1 cellular context compared by ENCODE assay signal in the genomic region with DNA sequence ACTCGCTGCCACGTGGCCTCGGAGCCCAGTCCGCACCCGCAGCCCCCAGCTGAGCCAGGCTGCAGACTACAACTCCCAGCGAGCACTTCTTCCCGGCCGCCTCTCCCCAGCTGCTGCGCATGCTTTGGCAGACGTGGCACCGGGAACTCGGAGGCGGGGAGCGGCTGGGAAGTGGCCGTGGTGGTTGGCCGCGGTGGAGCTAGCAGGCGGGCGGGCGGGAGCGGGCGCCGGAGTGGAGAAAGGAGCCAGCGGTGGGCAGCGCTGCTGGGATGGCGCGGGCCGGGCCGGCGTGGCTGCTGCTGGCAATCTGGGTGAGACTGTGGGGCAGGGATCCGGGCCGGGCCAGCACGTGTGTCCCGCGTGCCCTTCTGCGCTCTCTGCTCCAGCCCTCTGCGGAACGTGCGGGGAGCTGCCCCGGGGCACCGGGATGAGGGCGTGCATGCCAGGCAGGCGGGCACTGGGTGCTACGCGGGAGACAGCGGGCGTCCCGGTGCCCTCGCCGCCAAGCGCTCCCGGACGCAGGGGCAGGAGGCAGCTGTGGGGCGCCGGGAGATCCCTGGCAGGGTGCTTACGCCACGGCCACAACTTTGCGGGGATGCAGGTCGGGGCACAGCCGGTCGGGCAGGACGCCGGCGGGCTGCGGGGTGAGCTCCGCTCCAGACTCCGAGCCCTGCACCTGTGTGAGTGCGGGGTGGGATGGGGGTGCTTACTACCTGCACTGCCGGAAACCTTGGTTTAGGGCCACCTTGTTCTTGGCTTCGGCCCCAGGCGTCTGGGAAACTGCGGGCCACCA.
TF ChIP-seq lines count a peak whose summit lies in the region.

A gene (plus strand): TSS at position 130 of the 793 bp plus-strand sequence. CDS start 140 bp downstream, at position 270.

TF ChIP-seq in HepG2, 621 proteins besides CTCF, POLR2A, EP300 and RAD21 (continued from another document and continues in another):
- TF ChIP-seq, protein P1, sequence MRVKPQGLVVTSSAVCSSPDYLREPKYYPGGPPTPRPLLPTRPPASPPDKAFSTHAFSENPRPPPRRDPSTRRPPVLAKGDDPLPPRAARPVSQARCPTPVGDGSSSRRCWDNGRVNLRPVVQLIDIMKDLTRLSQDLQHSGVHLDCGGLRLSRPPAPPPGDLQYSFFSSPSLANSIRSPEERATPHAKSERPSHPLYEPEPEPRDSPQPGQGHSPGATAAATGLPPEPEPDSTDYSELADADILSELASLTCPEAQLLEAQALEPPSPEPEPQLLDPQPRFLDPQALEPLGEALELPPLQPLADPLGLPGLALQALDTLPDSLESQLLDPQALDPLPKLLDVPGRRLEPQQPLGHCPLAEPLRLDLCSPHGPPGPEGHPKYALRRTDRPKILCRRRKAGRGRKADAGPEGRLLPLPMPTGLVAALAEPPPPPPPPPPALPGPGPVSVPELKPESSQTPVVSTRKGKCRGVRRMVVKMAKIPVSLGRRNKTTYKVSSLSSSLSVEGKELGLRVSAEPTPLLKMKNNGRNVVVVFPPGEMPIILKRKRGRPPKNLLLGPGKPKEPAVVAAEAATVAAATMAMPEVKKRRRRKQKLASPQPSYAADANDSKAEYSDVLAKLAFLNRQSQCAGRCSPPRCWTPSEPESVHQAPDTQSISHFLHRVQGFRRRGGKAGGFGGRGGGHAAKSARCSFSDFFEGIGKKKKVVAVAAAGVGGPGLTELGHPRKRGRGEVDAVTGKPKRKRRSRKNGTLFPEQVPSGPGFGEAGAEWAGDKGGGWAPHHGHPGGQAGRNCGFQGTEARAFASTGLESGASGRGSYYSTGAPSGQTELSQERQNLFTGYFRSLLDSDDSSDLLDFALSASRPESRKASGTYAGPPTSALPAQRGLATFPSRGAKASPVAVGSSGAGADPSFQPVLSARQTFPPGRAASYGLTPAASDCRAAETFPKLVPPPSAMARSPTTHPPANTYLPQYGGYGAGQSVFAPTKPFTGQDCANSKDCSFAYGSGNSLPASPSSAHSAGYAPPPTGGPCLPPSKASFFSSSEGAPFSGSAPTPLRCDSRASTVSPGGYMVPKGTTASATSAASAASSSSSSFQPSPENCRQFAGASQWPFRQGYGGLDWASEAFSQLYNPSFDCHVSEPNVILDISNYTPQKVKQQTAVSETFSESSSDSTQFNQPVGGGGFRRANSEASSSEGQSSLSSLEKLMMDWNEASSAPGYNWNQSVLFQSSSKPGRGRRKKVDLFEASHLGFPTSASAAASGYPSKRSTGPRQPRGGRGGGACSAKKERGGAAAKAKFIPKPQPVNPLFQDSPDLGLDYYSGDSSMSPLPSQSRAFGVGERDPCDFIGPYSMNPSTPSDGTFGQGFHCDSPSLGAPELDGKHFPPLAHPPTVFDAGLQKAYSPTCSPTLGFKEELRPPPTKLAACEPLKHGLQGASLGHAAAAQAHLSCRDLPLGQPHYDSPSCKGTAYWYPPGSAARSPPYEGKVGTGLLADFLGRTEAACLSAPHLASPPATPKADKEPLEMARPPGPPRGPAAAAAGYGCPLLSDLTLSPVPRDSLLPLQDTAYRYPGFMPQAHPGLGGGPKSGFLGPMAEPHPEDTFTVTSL (CRISPR knock-in tag; IDR thresholded peaks at IDR 0.05; ENCODE audit: borderline replicate concordance), result no peak
- TF ChIP-seq ZSCAN31 (CRISPR knock-in tag; IDR thresholded peaks at IDR 0.05; ENCODE audit: low read depth) (peak; percentile 90), JUND (CRISPR knock-in tag; IDR thresholded peaks at IDR 0.05) (0 out of 2 replicates have a peak, but pooled peaks have one; percentile 24), TCF12 (IDR thresholded peaks at IDR 0.05) (no peak), TCF12 (CRISPR knock-in tag; IDR thresholded peaks at IDR 0.05) (no peak), RFX5 (IDR thresholded peaks at IDR 0.05; ENCODE audit: low read depth, low read length) (no peak), ZNF333 (CRISPR knock-in tag; IDR thresholded peaks at IDR 0.05; ENCODE audit: borderline replicate concordance) (peak; percentile 61; the same call in 1 of the 2 replicates), ZKSCAN1 (IDR thresholded peaks at IDR 0.05; ENCODE audit: low read length) (no peak), ZNF138 (CRISPR knock-in tag; IDR thresholded peaks at IDR 0.05; ENCODE audit: low read depth) (peak; percentile 74), KDM6A (CRISPR knock-in tag; IDR thresholded peaks at IDR 0.05; ENCODE audit: low read depth) (no peak), HDAC6 (IDR thresholded peaks at IDR 0.05; ENCODE audit: low read depth, low read length) (no peak), REL (CRISPR knock-in tag; conservative IDR thresholded peaks at IDR 0.05) (0 out of 2 replicates have a peak, but pooled peaks have one; percentile 57), RBM22 (optimal IDR thresholded peaks at IDR 0.05; ENCODE audit: low read length) (no peak), ATF7-NPFF (CRISPR knock-in tag; IDR thresholded peaks at IDR 0.05; ENCODE audit: low read depth) (peak; percentile 53; the same call in 1 of the 2 replicates), ZNF30 (CRISPR knock-in tag; IDR thresholded peaks at IDR 0.05) (peak; percentile 80; the same call in 1 of the 2 replicates), ZNF713 (CRISPR knock-in tag; IDR thresholded peaks at IDR 0.05) (no peak), TBX2 (CRISPR knock-in tag; IDR thresholded peaks at IDR 0.05; ENCODE audit: borderline replicate concordance) (peak; percentile 97), ZNF569 (CRISPR knock-in tag; IDR thresholded peaks at IDR 0.05; ENCODE audit: borderline replicate concordance) (no peak), TBL1XR1 (IDR thresholded peaks at IDR 0.05; ENCODE audit: borderline replicate concordance, low read length, partially characterized antibody) (no peak), SP1 (IDR thresholded peaks at IDR 0.05) (no peak), SP1 (CRISPR knock-in tag; IDR thresholded peaks at IDR 0.05) (no peak; the same call in 1 of the 2 replicates), SMYD3 (CRISPR knock-in tag; IDR thresholded peaks at IDR 0.05) (no peak), ZBTB3 (CRISPR knock-in tag; IDR thresholded peaks at IDR 0.05; ENCODE audit: borderline replicate concordance, low read depth) (0 out of 2 replicates have a peak, but pooled peaks have one; percentile 78), ZNF570 (CRISPR knock-in tag; IDR thresholded peaks at IDR 0.05; ENCODE audit: borderline replicate concordance) (peak; percentile 67; the same call in 1 of the 2 replicates), ZBTB38 (CRISPR knock-in tag; IDR thresholded peaks at IDR 0.05) (peak; percentile 54), ZNF180 (CRISPR knock-in tag; IDR thresholded peaks at IDR 0.05; ENCODE audit: borderline replicate concordance, low read depth) (no peak), SMAD3 (CRISPR knock-in tag; IDR thresholded peaks at IDR 0.05) (0 out of 2 replicates have a peak, but pooled peaks have one; percentile 1)
- TF ChIP-seq, protein P2, sequence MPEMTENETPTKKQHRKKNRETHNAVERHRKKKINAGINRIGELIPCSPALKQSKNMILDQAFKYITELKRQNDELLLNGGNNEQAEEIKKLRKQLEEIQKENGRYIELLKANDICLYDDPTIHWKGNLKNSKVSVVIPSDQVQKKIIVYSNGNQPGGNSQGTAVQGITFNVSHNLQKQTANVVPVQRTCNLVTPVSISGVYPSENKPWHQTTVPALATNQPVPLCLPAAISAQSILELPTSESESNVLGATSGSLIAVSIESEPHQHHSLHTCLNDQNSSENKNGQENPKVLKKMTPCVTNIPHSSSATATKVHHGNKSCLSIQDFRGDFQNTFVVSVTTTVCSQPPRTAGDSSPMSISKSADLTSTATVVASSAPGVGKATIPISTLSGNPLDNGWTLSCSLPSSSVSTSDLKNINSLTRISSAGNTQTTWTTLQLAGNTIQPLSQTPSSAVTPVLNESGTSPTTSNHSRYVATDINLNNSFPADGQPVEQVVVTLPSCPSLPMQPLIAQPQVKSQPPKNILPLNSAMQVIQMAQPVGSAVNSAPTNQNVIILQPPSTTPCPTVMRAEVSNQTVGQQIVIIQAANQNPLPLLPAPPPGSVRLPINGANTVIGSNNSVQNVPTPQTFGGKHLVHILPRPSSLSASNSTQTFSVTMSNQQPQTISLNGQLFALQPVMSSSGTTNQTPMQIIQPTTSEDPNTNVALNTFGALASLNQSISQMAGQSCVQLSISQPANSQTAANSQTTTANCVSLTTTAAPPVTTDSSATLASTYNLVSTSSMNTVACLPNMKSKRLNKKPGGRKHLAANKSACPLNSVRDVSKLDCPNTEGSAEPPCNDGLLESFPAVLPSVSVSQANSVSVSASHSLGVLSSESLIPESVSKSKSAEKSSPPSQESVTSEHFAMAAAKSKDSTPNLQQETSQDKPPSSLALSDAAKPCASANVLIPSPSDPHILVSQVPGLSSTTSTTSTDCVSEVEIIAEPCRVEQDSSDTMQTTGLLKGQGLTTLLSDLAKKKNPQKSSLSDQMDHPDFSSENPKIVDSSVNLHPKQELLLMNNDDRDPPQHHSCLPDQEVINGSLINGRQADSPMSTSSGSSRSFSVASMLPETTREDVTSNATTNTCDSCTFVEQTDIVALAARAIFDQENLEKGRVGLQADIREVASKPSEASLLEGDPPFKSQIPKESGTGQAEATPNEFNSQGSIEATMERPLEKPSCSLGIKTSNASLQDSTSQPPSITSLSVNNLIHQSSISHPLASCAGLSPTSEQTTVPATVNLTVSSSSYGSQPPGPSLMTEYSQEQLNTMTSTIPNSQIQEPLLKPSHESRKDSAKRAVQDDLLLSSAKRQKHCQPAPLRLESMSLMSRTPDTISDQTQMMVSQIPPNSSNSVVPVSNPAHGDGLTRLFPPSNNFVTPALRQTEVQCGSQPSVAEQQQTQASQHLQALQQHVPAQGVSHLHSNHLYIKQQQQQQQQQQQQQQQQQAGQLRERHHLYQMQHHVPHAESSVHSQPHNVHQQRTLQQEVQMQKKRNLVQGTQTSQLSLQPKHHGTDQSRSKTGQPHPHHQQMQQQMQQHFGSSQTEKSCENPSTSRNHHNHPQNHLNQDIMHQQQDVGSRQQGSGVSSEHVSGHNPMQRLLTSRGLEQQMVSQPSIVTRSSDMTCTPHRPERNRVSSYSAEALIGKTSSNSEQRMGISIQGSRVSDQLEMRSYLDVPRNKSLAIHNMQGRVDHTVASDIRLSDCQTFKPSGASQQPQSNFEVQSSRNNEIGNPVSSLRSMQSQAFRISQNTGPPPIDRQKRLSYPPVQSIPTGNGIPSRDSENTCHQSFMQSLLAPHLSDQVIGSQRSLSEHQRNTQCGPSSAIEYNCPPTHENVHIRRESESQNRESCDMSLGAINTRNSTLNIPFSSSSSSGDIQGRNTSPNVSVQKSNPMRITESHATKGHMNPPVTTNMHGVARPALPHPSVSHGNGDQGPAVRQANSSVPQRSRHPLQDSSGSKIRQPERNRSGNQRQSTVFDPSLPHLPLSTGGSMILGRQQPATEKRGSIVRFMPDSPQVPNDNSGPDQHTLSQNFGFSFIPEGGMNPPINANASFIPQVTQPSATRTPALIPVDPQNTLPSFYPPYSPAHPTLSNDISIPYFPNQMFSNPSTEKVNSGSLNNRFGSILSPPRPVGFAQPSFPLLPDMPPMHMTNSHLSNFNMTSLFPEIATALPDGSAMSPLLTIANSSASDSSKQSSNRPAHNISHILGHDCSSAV (CRISPR knock-in tag; IDR thresholded peaks at IDR 0.05; ENCODE audit: borderline replicate concordance), result no peak
- TF ChIP-seq, protein P3, sequence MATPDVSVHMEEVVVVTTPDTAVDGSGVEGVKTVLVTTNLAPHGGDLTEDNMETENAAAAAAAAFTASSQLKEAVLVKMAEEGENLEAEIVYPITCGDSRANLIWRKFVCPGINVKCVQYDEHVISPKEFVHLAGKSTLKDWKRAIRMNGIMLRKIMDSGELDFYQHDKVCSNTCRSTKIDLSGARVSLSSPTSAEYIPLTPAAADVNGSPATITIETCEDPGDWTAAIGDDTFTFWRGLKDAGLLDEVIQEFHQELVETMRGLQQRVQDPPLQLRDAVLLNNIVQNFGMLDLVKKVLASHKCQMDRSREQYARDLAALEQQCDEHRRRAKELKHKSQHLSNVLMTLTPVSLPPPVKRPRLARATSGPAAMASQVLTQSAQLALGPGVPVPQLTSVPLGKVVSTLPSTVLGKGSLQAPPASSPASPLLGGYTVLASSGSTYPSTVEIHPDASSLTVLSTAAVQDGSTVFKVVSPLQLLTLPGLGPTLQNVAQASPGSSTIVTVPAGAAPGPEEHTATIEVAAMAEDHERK (CRISPR knock-in tag; IDR thresholded peaks at IDR 0.05; ENCODE audit: low read depth), result peak; percentile 29; the same call in 1 of the 2 replicates
- TF ChIP-seq, protein P4, sequence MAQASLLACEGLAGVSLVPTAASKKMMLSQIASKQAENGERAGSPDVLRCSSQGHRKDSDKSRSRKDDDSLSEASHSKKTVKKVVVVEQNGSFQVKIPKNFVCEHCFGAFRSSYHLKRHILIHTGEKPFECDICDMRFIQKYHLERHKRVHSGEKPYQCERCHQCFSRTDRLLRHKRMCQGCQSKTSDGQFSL (CRISPR knock-in tag; IDR thresholded peaks at IDR 0.05), result 0 out of 2 replicates have a peak, but pooled peaks have one; percentile 30
- TF ChIP-seq, protein P5, sequence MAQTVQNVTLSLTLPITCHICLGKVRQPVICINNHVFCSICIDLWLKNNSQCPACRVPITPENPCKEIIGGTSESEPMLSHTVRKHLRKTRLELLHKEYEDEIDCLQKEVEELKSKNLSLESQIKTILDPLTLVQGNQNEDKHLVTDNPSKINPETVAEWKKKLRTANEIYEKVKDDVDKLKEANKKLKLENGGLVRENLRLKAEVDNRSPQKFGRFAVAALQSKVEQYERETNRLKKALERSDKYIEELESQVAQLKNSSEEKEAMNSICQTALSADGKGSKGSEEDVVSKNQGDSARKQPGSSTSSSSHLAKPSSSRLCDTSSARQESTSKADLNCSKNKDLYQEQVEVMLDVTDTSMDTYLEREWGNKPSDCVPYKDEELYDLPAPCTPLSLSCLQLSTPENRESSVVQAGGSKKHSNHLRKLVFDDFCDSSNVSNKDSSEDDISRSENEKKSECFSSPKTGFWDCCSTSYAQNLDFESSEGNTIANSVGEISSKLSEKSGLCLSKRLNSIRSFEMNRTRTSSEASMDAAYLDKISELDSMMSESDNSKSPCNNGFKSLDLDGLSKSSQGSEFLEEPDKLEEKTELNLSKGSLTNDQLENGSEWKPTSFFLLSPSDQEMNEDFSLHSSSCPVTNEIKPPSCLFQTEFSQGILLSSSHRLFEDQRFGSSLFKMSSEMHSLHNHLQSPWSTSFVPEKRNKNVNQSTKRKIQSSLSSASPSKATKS (CRISPR knock-in tag; IDR thresholded peaks at IDR 0.05), result no peak
- TF ChIP-seq, protein P6, sequence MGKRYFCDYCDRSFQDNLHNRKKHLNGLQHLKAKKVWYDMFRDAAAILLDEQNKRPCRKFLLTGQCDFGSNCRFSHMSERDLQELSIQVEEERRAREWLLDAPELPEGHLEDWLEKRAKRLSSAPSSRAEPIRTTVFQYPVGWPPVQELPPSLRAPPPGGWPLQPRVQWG (CRISPR knock-in tag; IDR thresholded peaks at IDR 0.05; ENCODE audit: borderline replicate concordance, low read depth), result no peak
- TF ChIP-seq, protein P7, sequence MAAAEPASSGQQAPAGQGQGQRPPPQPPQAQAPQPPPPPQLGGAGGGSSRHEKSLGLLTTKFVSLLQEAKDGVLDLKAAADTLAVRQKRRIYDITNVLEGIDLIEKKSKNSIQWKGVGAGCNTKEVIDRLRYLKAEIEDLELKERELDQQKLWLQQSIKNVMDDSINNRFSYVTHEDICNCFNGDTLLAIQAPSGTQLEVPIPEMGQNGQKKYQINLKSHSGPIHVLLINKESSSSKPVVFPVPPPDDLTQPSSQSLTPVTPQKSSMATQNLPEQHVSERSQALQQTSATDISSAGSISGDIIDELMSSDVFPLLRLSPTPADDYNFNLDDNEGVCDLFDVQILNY (CRISPR knock-in tag; conservative IDR thresholded peaks at IDR 0.05), result no peak; the same call in 1 of the 2 replicates
- TF ChIP-seq, protein P8, sequence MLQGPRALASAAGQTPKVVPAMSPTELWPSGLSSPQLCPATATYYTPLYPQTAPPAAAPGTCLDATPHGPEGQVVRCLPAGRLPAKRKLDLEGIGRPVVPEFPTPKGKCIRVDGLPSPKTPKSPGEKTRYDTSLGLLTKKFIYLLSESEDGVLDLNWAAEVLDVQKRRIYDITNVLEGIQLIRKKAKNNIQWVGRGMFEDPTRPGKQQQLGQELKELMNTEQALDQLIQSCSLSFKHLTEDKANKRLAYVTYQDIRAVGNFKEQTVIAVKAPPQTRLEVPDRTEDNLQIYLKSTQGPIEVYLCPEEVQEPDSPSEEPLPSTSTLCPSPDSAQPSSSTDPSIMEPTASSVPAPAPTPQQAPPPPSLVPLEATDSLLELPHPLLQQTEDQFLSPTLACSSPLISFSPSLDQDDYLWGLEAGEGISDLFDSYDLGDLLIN (CRISPR knock-in tag; IDR thresholded peaks at IDR 0.05; ENCODE audit: borderline replicate concordance), result no peak
